ENCODE assay signal across 8 cellular contexts in genomic region chr12:98373019-98373554, GRCh38.
DNase-seq lines count a peak whose midpoint lies in the region; ATAC-seq and TF ChIP-seq lines count a peak whose summit lies in the region.

No MANE protein-coding gene starts in this region.

- H3K27me3 ChIP-seq in body of pancreas (no peaks in the 10 kb centered on the region), lung (ENCODE audit: control insufficient read depth, insufficient read depth) (no peaks in the 10 kb centered on the region), ovary (no peaks in the 10 kb centered on the region)

- TF ChIP-seq EP300 in ovary (IDR thresholded peaks at IDR 0.05) = no peak

- TF ChIP-seq POLR2A in body of pancreas (IDR thresholded peaks at IDR 0.05) = no peak
- TF ChIP-seq POLR2A in ovary (IDR thresholded peaks at IDR 0.05) = no peak

- H3K27ac ChIP-seq in body of pancreas (no peak overlapping the region), lung (ENCODE audit: low read depth in 1 of 2, low read length in 1 of 2) (no peak overlapping the region), ovary (no peak overlapping the region)

- ATAC-seq in HG03432 (IDR thresholded peaks at IDR 0.05; ENCODE audit: unreplicated experiment) (peak; percentile 59), body of pancreas (no peak), lung (ENCODE audit: insufficient read depth, low FRiP score) (peak; percentile 41), HG03095 (IDR thresholded peaks at IDR 0.05; ENCODE audit: unreplicated experiment) (no peak), HG03442 (IDR thresholded peaks at IDR 0.05; ENCODE audit: unreplicated experiment) (no peak)

- TF ChIP-seq CTCF in body of pancreas (IDR thresholded peaks at IDR 0.05) (peak; percentile 13 to 66 (median 58)), lung (IDR thresholded peaks at IDR 0.05; ENCODE audit: control extremely low read depth, extremely low read depth) (peak; percentile 28), ovary (IDR thresholded peaks at IDR 0.05) (no peak)

- intact Hi-C loops in body of pancreas (cut with DNase I) (loop anchor here (10.0 kb wide), 1 partner anchor 1228 kb away; no protein-coding TSS in a partner anchor), ovary (cut with DNase I) (no loop called here)

- DNase-seq in G401 (ENCODE audit: low spot score) (peak; percentile 33), NCI-H510A (lab: John Stamatoyannopoulos, UW) (peak; percentile 21), body of pancreas (peak in 1 of 4 donors; percentile 3), lung (ENCODE audit: low spot score) (no peak), ovary (no peak)

- H3K36me3 ChIP-seq in body of pancreas (replicated peaks in 1 of 2; ENCODE audit: insufficient read depth in 1 of 2, low read depth in 2 of 2) (no peaks in the 10 kb centered on the region), lung (ENCODE audit: control insufficient read depth in 2 of 2, insufficient read depth in 2 of 2, low read length in 2 of 2) (no peaks in the 10 kb centered on the region), ovary (no peaks in the 10 kb centered on the region)

- in situ Hi-C loops in G401 (cut with HindIII; ENCODE audit: low sequenced_read_pairs) = no loop called here

- H3K4me1 ChIP-seq in body of pancreas (peaks cover 9% of the 10 kb centered on the region), lung (ENCODE audit: control insufficient read depth in 2 of 2, insufficient read depth in 2 of 2, low read length in 2 of 2) (no peaks in the 10 kb centered on the region), ovary (ENCODE audit: insufficient read depth) (peaks cover 2% of the 10 kb centered on the region)

- H3K4me3 ChIP-seq in body of pancreas = no peak overlapping the region
- no peak overlapping the region for H3K4me3 ChIP-seq in lung
- H3K4me3 ChIP-seq in ovary = no peak overlapping the region

- 39 to 51% methylated on average over 2 of the region's 2 CpGs for WGBS in body of pancreas, 2 donors
- WGBS in lung, 2 donors = 51 to 61% methylated on average over 2 of the region's 2 CpGs
- 48 to 57% (median 54%) methylated on average over 2 of the region's 2 CpGs for WGBS in ovary, 3 donors

- no peaks in the 10 kb centered on the region for H3K9me3 ChIP-seq in body of pancreas
- H3K9me3 ChIP-seq in lung (ENCODE audit: control insufficient read depth in 2 of 2, insufficient read depth in 1 of 2, low read length in 1 of 2) = peaks cover 0 to 2% of the 10 kb centered on the region in 2 donors
- H3K9me3 ChIP-seq in ovary = no peaks in the 10 kb centered on the region

Comparison
In these comparisons a context has a peak if more than half of its experiments do, and no peak if none do; other contexts are left out.
1. DNase-seq: peak in G401 (single experiment) and NCI-H510A (single experiment); none in lung (single experiment) and ovary (0 of 5).
2. ATAC-seq: peak in HG03432 (single experiment) and lung (single experiment); none in body of pancreas (single experiment), HG03095 (single experiment) and HG03442 (single experiment).
3. CTCF ChIP-seq: peak in body of pancreas (7 of 7) and lung (single experiment); none in ovary (0 of 3).